9 cellular contexts compared by ENCODE assay signal in the genomic region with DNA sequence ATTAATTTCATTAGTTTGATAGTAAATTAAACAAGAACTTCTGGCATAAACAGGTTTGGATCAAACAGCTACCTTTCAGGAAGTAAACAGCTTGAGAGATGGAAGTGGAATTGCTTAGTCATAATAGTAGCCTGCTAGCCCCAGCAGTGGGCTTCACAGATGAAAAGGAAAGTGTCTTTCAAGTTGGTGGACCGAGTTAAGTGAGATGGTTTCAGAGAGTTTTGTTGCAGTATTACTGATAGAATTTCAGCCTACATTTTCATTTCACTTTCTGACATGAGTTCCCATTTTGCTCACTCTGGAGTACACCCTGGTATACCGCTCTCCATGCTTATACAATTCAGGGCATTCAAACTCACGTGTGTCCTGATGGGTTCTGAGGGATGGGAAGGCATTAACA. TPM values are rescaled to one million over a fixed set of nuclear protein-coding genes. Genes with fewer than 3 reads are reported as not detected.
DNase-seq lines count a peak whose midpoint lies in the region; TF ChIP-seq lines count a peak whose summit lies in the region.
"Had no signal": no experiment of that assay in that cellular context is flagged by ENCODE, and none has a peak within 500 bp of the region (broad histone marks: within the 10 kb centered on the region; RNA-seq: fewer than 3 reads in every experiment).

No MANE protein-coding gene starts in this region.

- H3K4me3 ChIP-seq in GM12865 (ENCODE audit: low read depth, low read length) = no peak overlapping the region
- H3K4me3 ChIP-seq in neutrophil (ENCODE audit: low read depth in 1 of 2, low read length in 1 of 2) = no peak overlapping the region

- peaks cover 4% of the 10 kb centered on the region for H3K9me3 Mint-ChIP-seq in activated T-helper 1 cell treated with anti-CD3 and anti-CD28 coated beads, Interleukin-12 subunit alpha, Interleukin-12 subunit beta, Interleukin-2, Interleukin-4 antibody, amounts not matched to agents 30 ng/mL and 10 ng/mL and 1 ng/mL, durations not matched to agents 14 hours and 24 hours and 36 hours

- peaks cover 20% of the 10 kb centered on the region for H3K27me3 ChIP-seq in neutrophil

- peaks cover 38% of the 10 kb centered on the region for H3K4me1 Mint-ChIP-seq in activated T-helper 1 cell treated with anti-CD3 and anti-CD28 coated beads, Interleukin-12 subunit alpha, Interleukin-12 subunit beta, Interleukin-2, Interleukin-4 antibody, amounts not matched to agents 30 ng/mL and 10 ng/mL and 1 ng/mL, durations not matched to agents 14 hours and 24 hours and 36 hours (ENCODE audit: low read depth)

- H3K9me3 ChIP-seq in neutrophil = no peaks in the 10 kb centered on the region

- H3K27me3 Mint-ChIP-seq in activated T-helper 1 cell treated with anti-CD3 and anti-CD28 coated beads, Interleukin-12 subunit alpha, Interleukin-12 subunit beta, Interleukin-2, Interleukin-4 antibody, amounts not matched to agents 30 ng/mL and 10 ng/mL and 1 ng/mL, durations not matched to agents 14 hours and 24 hours and 36 hours (ENCODE audit: insufficient read depth) = peaks cover 5% of the 10 kb centered on the region

- DNase-seq in GM12865 (ENCODE audit: low read depth) = peak; percentile 75
- DNase-seq in M059J (ENCODE audit: low read depth) = peak; percentile 57
- DNase-seq in activated T-helper 1 cell treated with anti-CD3 and anti-CD28 coated beads, Interleukin-12 subunit alpha, Interleukin-12 subunit beta, Interleukin-2, Interleukin-4 antibody, amounts not matched to agents 30 ng/mL and 10 ng/mL and 1 ng/mL, durations not matched to agents 14 hours and 24 hours and 36 hours (ENCODE audit: low spot score) = no peak
- DNase-seq in NCI-H748 treated with DMSO at 0.1 percent for 48 hours (lab: John Stamatoyannopoulos, UW) = no peak
- no peak for DNase-seq in HEK293T (ENCODE audit: extremely low spot score)
- no peak for DNase-seq in NCI-H774 (lab: John Stamatoyannopoulos, UW)
- DNase-seq: hippocampal formation, substantia nigra had no signal

- no peaks in the 10 kb centered on the region for H3K36me3 ChIP-seq in neutrophil

- peak overlapping the region; percentile 78 for H3K4me3 Mint-ChIP-seq in activated T-helper 1 cell treated with anti-CD3 and anti-CD28 coated beads, Interleukin-12 subunit alpha, Interleukin-12 subunit beta, Interleukin-2, Interleukin-4 antibody, amounts not matched to agents 30 ng/mL and 10 ng/mL and 1 ng/mL, durations not matched to agents 14 hours and 24 hours and 36 hours

- POLR2A ChIA-PET in HEK293T (lab: Yijun Ruan, JAX) = interaction anchor here (0.9 to 2.4 kb wide), 3 partner anchors 16 to 131 kb away, joined by 3 to 14 read pairs (median 3); partner anchors contain the start of gene MED25

- no peak for TF ChIP-seq CTCF in GM12865 (IDR thresholded peaks at IDR 0.05; ENCODE audit: insufficient read depth, low read depth, low read length, missing control alignments)
- no peak for TF ChIP-seq CTCF in neutrophil (IDR thresholded peaks at IDR 0.05)

- H3K4me1 ChIP-seq in neutrophil (ENCODE audit: control insufficient read depth in 1 of 2, insufficient read depth in 1 of 2, low read depth in 1 of 2, low read length in 1 of 2) = peaks cover 54 to 56% of the 10 kb centered on the region in 2 experiments

- intact Hi-C loops in activated T-helper 1 cell treated with anti-CD3 and anti-CD28 coated beads, Interleukin-12 subunit alpha, Interleukin-12 subunit beta, Interleukin-2, Interleukin-4 antibody, amounts not matched to agents 30 ng/mL and 10 ng/mL and 1 ng/mL, durations not matched to agents 14 hours and 24 hours and 36 hours (cut with micrococcal nuclease) = no loop called here

- peaks cover 7% of the 10 kb centered on the region for H3K36me3 Mint-ChIP-seq in activated T-helper 1 cell treated with anti-CD3 and anti-CD28 coated beads, Interleukin-12 subunit alpha, Interleukin-12 subunit beta, Interleukin-2, Interleukin-4 antibody, amounts not matched to agents 30 ng/mL and 10 ng/mL and 1 ng/mL, durations not matched to agents 14 hours and 24 hours and 36 hours (ENCODE audit: low read depth)

- CTCF ChIA-PET in HEK293T (lab: Yijun Ruan, JAX) = no interaction called here

- peak overlapping the region; percentile 98 for H3K27ac ChIP-seq in neutrophil

- peak overlapping the region; percentile 62 for H3K27ac Mint-ChIP-seq in activated T-helper 1 cell treated with anti-CD3 and anti-CD28 coated beads, Interleukin-12 subunit alpha, Interleukin-12 subunit beta, Interleukin-2, Interleukin-4 antibody, amounts not matched to agents 30 ng/mL and 10 ng/mL and 1 ng/mL, durations not matched to agents 14 hours and 24 hours and 36 hours

TF ChIP-seq in HEK293T, 16 proteins besides CTCF, POLR2A, EP300 and RAD21:
- TF ChIP-seq TARDBP (IDR thresholded peaks at IDR 0.05) = no peak
- no peak for TF ChIP-seq ARNT (IDR thresholded peaks at IDR 0.05)
- TF ChIP-seq CTBP1 (IDR thresholded peaks at IDR 0.05; ENCODE audit: borderline replicate concordance) = no peak
- no peak for TF ChIP-seq NFRKB (IDR thresholded peaks at IDR 0.05)
- no peak for TF ChIP-seq ELF4 (IDR thresholded peaks at IDR 0.05)
- no peak for TF ChIP-seq FOXK2 (IDR thresholded peaks at IDR 0.05)
- no peak for TF ChIP-seq BHLHE40 (IDR thresholded peaks at IDR 0.05; ENCODE audit: borderline replicate concordance)
- no peak for TF ChIP-seq LEF1 (IDR thresholded peaks at IDR 0.05; ENCODE audit: borderline replicate concordance)
- TF ChIP-seq ZNF384 (IDR thresholded peaks at IDR 0.05) = no peak
- no peak for TF ChIP-seq SUZ12 (IDR thresholded peaks at IDR 0.05)
- no peak for TF ChIP-seq FOXA1 (IDR thresholded peaks at IDR 0.05)
- TF ChIP-seq FOXM1 (IDR thresholded peaks at IDR 0.05; ENCODE audit: borderline replicate concordance) = no peak
- no peak for TF ChIP-seq SP1 (IDR thresholded peaks at IDR 0.05)
- no peak for TF ChIP-seq HDGF (IDR thresholded peaks at IDR 0.05; ENCODE audit: borderline replicate concordance)

RNA-seq across cellular contexts. Expression of gene PTOV1, which starts 2.0 kb away (rescaled TPM):
- total RNA-seq in M059J (2014; rRNA removed; shearing (Covaris generic)) = 94.0 and 107 TPM in 2 replicates
- 107 and 113 TPM in 2 replicates for total RNA-seq in activated T-helper 1 cell treated with anti-CD3 and anti-CD28 coated beads, Interleukin-12 subunit alpha, Interleukin-12 subunit beta, Interleukin-2, Interleukin-4 antibody, amounts not matched to agents 30 ng/mL and 10 ng/mL and 1 ng/mL, durations not matched to agents 14 hours and 24 hours and 36 hours

RNA-seq across cellular contexts. Expression of gene PNKP, which starts 18.4 kb away (rescaled TPM):
- total RNA-seq in M059J (2014; rRNA removed; shearing (Covaris generic)) = 19.1 and 23.9 TPM in 2 replicates
- 138 and 141 TPM in 2 replicates for total RNA-seq in activated T-helper 1 cell treated with anti-CD3 and anti-CD28 coated beads, Interleukin-12 subunit alpha, Interleukin-12 subunit beta, Interleukin-2, Interleukin-4 antibody, amounts not matched to agents 30 ng/mL and 10 ng/mL and 1 ng/mL, durations not matched to agents 14 hours and 24 hours and 36 hours

RNA-seq across cellular contexts. Expression of gene AKT1S1, which starts 28.2 kb away (rescaled TPM):
- total RNA-seq in M059J (2014; rRNA removed; shearing (Covaris generic)) = 13.6 and 14.8 TPM in 2 replicates
- total RNA-seq in activated T-helper 1 cell treated with anti-CD3 and anti-CD28 coated beads, Interleukin-12 subunit alpha, Interleukin-12 subunit beta, Interleukin-2, Interleukin-4 antibody, amounts not matched to agents 30 ng/mL and 10 ng/mL and 1 ng/mL, durations not matched to agents 14 hours and 24 hours and 36 hours = 32.1 and 32.2 TPM in 2 replicates

RNA-seq across cellular contexts. Expression of gene TBC1D17, which starts 28.6 kb away (rescaled TPM):
- total RNA-seq in M059J (2014; rRNA removed; shearing (Covaris generic)) = 8.3 and 12.2 TPM in 2 replicates
- 38.7 and 41.8 TPM in 2 replicates for total RNA-seq in activated T-helper 1 cell treated with anti-CD3 and anti-CD28 coated beads, Interleukin-12 subunit alpha, Interleukin-12 subunit beta, Interleukin-2, Interleukin-4 antibody, amounts not matched to agents 30 ng/mL and 10 ng/mL and 1 ng/mL, durations not matched to agents 14 hours and 24 hours and 36 hours

RNA-seq across cellular contexts. Expression of gene MED25, which starts 30.8 kb away (rescaled TPM):
- total RNA-seq in M059J (2014; rRNA removed; shearing (Covaris generic)) = 30.2 and 45.6 TPM in 2 replicates
- total RNA-seq in activated T-helper 1 cell treated with anti-CD3 and anti-CD28 coated beads, Interleukin-12 subunit alpha, Interleukin-12 subunit beta, Interleukin-2, Interleukin-4 antibody, amounts not matched to agents 30 ng/mL and 10 ng/mL and 1 ng/mL, durations not matched to agents 14 hours and 24 hours and 36 hours = 54.2 and 54.5 TPM in 2 replicates

Comparison
In these comparisons a context has a peak if more than half of its experiments do, and no peak if none do; other contexts are left out.
1. DNase-seq: peak in GM12865 (single experiment) and M059J (single experiment); none in activated T-helper 1 cell treated with anti-CD3 and anti-CD28 coated beads, Interleukin-12 subunit alpha, Interleukin-12 subunit beta, Interleukin-2, Interleukin-4 antibody, amounts not matched to agents 30 ng/mL and 10 ng/mL and 1 ng/mL, durations not matched to agents 14 hours and 24 hours and 36 hours (single experiment), NCI-H748 treated with DMSO at 0.1 percent for 48 hours (single experiment), HEK293T (single experiment) and NCI-H774 (single experiment).